Comparison of ENCODE assay signal across 10 cellular contexts in genomic region chr18:55243852-55244251, GRCh38.
A peak's percentile ranks its signal among the peaks of the same experiment; 100 is the strongest.
DNase-seq lines count a peak whose midpoint lies in the region; ATAC-seq and TF ChIP-seq lines count a peak whose summit lies in the region.
"Had no signal": no experiment of that assay in that cellular context is flagged by ENCODE, and none has a peak within 500 bp of the region (broad histone marks: within the 10 kb centered on the region; RNA-seq: fewer than 3 reads in every experiment).

No MANE protein-coding gene starts in this region.

- H3K27me3 ChIP-seq in AG04450 (ENCODE audit: control insufficient read depth, insufficient read depth, low read length), result no peaks in the 10 kb centered on the region
- H3K27me3 ChIP-seq in rectal smooth muscle tissue (ENCODE audit: control insufficient read depth, insufficient read depth, low read length), result no peaks in the 10 kb centered on the region

- H3K36me3 ChIP-seq in rectal smooth muscle tissue (ENCODE audit: control insufficient read depth, insufficient read depth, low read length), result no peaks in the 10 kb centered on the region

- H3K27ac ChIP-seq in AG04450 (ENCODE audit: low read depth, low read length) (no peak overlapping the region), rectal smooth muscle tissue (ENCODE audit: low read depth, low read length) (no peak overlapping the region)

- peak; percentile 23 for DNase-seq in AG04450 (ENCODE audit: low read depth, low spot score)
- peak; percentile 21 for DNase-seq in amniotic epithelial cell (ENCODE audit: low read depth)
- no peak for DNase-seq in Right ventricle myocardium superior
- DNase-seq in NCI-H510A (lab: John Stamatoyannopoulos, UW), result no peak
- no peak for DNase-seq in occipital lobe (lab: John Stamatoyannopoulos, UW)
- DNase-seq in HEK293T (ENCODE audit: extremely low spot score), result no peak
- DNase-seq: AML-193, NCI-H1092 had no signal

- H3K4me3 ChIP-seq in AG04450 (ENCODE audit: low read depth, low read length) (no peak overlapping the region), rectal smooth muscle tissue (ENCODE audit: low read length) (peak overlapping the region; percentile 16)

- ATAC-seq in Right ventricle myocardium superior (ENCODE audit: poor library complexity) (peak; percentile 83), HG03139 (IDR thresholded peaks at IDR 0.05; ENCODE audit: unreplicated experiment) (no peak)

- peaks cover 23% of the 10 kb centered on the region for H3K4me1 ChIP-seq in rectal smooth muscle tissue (ENCODE audit: control insufficient read depth, insufficient read depth, low read length)

- POLR2A ChIA-PET in AG04450 (lab: Yijun Ruan, JAX) (no interaction called here), HEK293T (lab: Yijun Ruan, JAX) (no interaction called here)

- no peak overlapping the region for H3K9ac ChIP-seq in rectal smooth muscle tissue (ENCODE audit: low read length)

- CTCF ChIA-PET in AG04450 (lab: Charles Lee), result interaction anchor here (0.6 to 2.3 kb wide), 4 partner anchors 9 to 100 kb away, joined by 3 to 19 read pairs (median 4); no protein-coding TSS in a partner anchor
- CTCF ChIA-PET in HEK293T (lab: Yijun Ruan, JAX), result interaction anchor here (0.6 to 1.0 kb wide), 2 partner anchors 9 to 172 kb away, joined by 3 to 4 read pairs; no protein-coding TSS in a partner anchor

- no peaks in the 10 kb centered on the region for H3K9me3 ChIP-seq in AG04450 (ENCODE audit: control insufficient read depth, insufficient read depth, low read length)

- intact Hi-C loops in Right ventricle myocardium superior (cut with DNase I), result loop anchor here (5.0 kb wide), 1 partner anchor 83 kb away; no protein-coding TSS in a partner anchor

- TF ChIP-seq CTCF in AG04450 (IDR thresholded peaks at IDR 0.05; ENCODE audit: low read depth, low read length), result no peak

TF ChIP-seq in HEK293T, 16 proteins besides CTCF, POLR2A, EP300 and RAD21:
- TF ChIP-seq FOXK2 (IDR thresholded peaks at IDR 0.05) (no peak), ARNT (IDR thresholded peaks at IDR 0.05) (no peak), ELF4 (IDR thresholded peaks at IDR 0.05) (no peak), FOXM1 (IDR thresholded peaks at IDR 0.05; ENCODE audit: borderline replicate concordance) (no peak), TARDBP (IDR thresholded peaks at IDR 0.05) (no peak), HDGF (IDR thresholded peaks at IDR 0.05; ENCODE audit: borderline replicate concordance) (no peak), BHLHE40 (IDR thresholded peaks at IDR 0.05; ENCODE audit: borderline replicate concordance) (no peak), LEF1 (IDR thresholded peaks at IDR 0.05; ENCODE audit: borderline replicate concordance) (no peak), SP1 (IDR thresholded peaks at IDR 0.05) (no peak), ZNF384 (IDR thresholded peaks at IDR 0.05) (no peak), PKNOX1 (IDR thresholded peaks at IDR 0.05) (no peak), FOXA1 (IDR thresholded peaks at IDR 0.05) (no peak), L3MBTL2 (conservative IDR thresholded peaks at IDR 0.05) (no peak), SUZ12 (IDR thresholded peaks at IDR 0.05) (no peak), CTBP1 (IDR thresholded peaks at IDR 0.05; ENCODE audit: borderline replicate concordance) (no peak), NFRKB (IDR thresholded peaks at IDR 0.05) (no peak)

Comparison
In these comparisons a context has a peak if more than half of its experiments do, and no peak if none do; other contexts are left out.
1. DNase-seq: peak in AG04450 (single experiment) and amniotic epithelial cell (single experiment); none in Right ventricle myocardium superior (single experiment), NCI-H510A (single experiment), occipital lobe (single experiment) and HEK293T (single experiment).